In the genomic region with DNA sequence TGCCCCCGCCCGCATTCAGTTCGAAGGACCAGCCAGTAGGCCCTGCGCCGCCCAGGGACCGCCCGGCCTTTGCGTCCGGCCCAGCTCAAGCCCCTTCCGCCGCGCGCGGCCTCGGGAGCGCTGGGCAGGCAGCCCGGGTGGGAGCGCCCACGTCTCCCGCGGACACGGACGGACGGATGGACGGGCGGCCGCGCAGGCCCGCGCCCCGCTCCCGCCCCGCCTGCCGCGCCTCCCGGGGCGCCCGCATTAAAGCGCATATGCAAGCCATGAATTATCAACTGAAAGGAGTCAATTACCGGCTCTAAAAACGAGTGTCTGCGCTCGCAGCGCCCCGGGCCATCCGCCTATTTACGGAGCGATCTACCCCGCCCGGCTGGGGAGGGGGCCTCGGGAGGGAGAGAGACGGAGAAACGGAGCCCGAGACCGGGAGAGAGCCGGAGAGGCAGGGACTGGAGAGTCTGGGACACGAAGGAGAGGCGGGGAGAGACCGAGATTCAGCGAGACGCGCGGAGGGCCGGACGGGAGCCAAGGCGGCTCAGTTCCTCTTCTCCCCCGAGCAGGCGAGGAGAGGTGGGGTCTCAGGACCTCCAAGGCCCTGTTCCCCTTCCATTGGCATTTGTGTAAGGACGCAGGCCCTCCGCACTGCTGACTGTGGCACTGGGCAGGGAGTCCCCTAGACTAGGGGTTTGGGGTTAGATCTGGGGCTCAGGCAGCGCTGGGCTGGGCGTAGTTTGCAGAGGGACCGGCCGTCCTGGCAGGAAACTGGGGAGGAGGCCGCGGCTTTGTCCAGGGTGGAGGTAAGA, we compare ENCODE assay signal across 1 cellular context.
TF ChIP-seq lines count a peak whose summit lies in the region.

No MANE protein-coding gene starts in this region.

TF ChIP-seq in H1, 55 proteins besides CTCF, POLR2A, EP300 and RAD21:
- TF ChIP-seq RNF2 (IDR thresholded peaks at IDR 0.05; ENCODE audit: borderline replicate concordance, low read depth, low read length, missing control alignments, poor library complexity, severe bottlenecking): peak; percentile 39
- TF ChIP-seq, protein P1, sequence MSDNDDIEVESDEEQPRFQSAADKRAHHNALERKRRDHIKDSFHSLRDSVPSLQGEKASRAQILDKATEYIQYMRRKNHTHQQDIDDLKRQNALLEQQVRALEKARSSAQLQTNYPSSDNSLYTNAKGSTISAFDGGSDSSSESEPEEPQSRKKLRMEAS (IDR thresholded peaks at IDR 0.05): no peak
- TF ChIP-seq EGR1 (IDR thresholded peaks at IDR 0.05; ENCODE audit: borderline replicate concordance, low read depth, low read length): peak; percentile 22; the same call in 1 of the 2 replicates
- TF ChIP-seq SUZ12 (IDR thresholded peaks at IDR 0.05; ENCODE audit: low read length): peak; percentile 75; the same call in 1 of the 2 replicates
- peak; percentile 94 for TF ChIP-seq CTBP2 (IDR thresholded peaks at IDR 0.05; ENCODE audit: borderline replicate concordance, insufficient read depth, insufficient read length, low read length)
- TF ChIP-seq GABPA (IDR thresholded peaks at IDR 0.05; ENCODE audit: borderline replicate concordance, insufficient read depth, low read length): 0 out of 2 replicates have a peak, but pooled peaks have one; percentile 5
- no peak for TF ChIP-seq BCL11A (IDR thresholded peaks at IDR 0.05; ENCODE audit: low read depth in 2 of 2, low read length in 2 of 2)
- TF ChIP-seq BACH1 (IDR thresholded peaks at IDR 0.05; ENCODE audit: low read length): peak; percentile 4; the same call in 1 of the 2 replicates
- peak; percentile 81 for TF ChIP-seq NANOG (IDR thresholded peaks at IDR 0.05; ENCODE audit: insufficient read depth, low read depth, low read length, poor library complexity, severe bottlenecking)
- no peak for TF ChIP-seq SP1 (IDR thresholded peaks at IDR 0.05; ENCODE audit: low read depth, low read length)
- TF ChIP-seq KDM4A (IDR thresholded peaks at IDR 0.05; ENCODE audit: low read depth, low read length, severe bottlenecking): peak; percentile 64
- no peak for TF ChIP-seq CHD1 (IDR thresholded peaks at IDR 0.05; ENCODE audit: low read depth, low read length)
- TF ChIP-seq SIN3A (conservative IDR thresholded peaks at IDR 0.05 in 1 of 2, IDR thresholded peaks at IDR 0.05 in 1 of 2; ENCODE audit: low read depth in 1 of 2, low read length in 2 of 2): 0 out of 4 replicates have a peak, but pooled peaks of 1 of the 2 experiments have one; percentile 23
- TF ChIP-seq EZH2 (IDR thresholded peaks at IDR 0.05; ENCODE audit: low read depth, low read length, severe bottlenecking): peak; percentile 71
- peak; percentile 53 for TF ChIP-seq RBBP5 (IDR thresholded peaks at IDR 0.05; ENCODE audit: borderline replicate concordance, low read depth, low read length)
- peak; percentile 52 to 69; a peak in 1 of 4 replicates for TF ChIP-seq HDAC2 (IDR thresholded peaks at IDR 0.05; ENCODE audit: borderline replicate concordance in 1 of 2, low read depth in 2 of 2, low read length in 2 of 2)
- no peak for TF ChIP-seq SP2 (IDR thresholded peaks at IDR 0.05; ENCODE audit: low read length)
TF ChIP-seq in H1: peak in this region for 12.
